Comparison of ENCODE assay signal across 10 cellular contexts in the genomic region with DNA sequence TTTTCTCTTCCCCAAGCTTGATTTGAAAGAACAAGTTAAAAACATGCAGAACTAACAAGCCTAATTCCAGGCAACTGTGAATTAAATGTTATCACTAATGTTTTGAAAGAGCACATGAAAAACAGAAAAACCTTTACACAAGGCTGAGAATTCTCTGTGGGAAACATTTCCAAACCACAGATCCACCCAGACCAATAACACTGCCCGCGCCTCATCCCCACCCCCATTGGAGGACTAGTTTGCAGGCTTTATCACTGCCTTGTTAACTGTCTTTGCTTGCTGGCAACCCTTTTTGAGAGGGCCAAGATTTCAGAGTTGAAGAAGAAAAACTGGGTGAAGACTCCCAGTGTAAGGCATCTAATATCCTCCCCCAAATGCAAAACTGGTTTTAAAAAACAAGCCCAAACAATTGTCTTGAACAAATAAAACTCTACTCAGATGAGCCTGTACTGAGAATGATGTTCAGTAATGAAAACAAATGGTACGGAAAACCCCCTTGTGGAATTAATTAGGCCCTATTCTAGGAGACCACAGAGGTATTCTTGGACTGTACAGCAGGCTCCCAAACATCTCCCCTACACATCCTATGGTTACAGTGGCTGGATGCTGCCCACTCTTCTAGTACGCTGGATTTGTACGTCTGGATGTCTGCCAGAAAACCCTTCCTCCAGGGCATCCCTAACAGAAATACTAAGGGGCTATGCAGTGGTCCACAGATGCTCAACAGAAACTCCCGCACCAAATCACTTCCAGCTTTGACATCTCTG. TPM values are rescaled to one million over a fixed set of nuclear protein-coding genes. Genes with fewer than 3 reads are reported as not detected.
DNase-seq lines count a peak whose midpoint lies in the region; ATAC-seq and TF ChIP-seq lines count a peak whose summit lies in the region.
"Had no signal": no experiment of that assay in that cellular context is flagged by ENCODE, and none has a peak within 500 bp of the region (broad histone marks: within the 10 kb centered on the region; RNA-seq: fewer than 3 reads in every experiment).

No MANE protein-coding gene starts in this region.

- H3K36me3 Mint-ChIP-seq in natural killer cell treated with Interleukin-12 subunit alpha and Interleukin-12 subunit beta and Interleukin-15 and Interleukin-18, amount 100 ng/mL, for 72 hours, result peaks cover 34% of the 10 kb centered on the region
- peaks cover 13% of the 10 kb centered on the region for H3K36me3 Mint-ChIP-seq in Calu3 (ENCODE audit: insufficient read depth, unreplicated experiment)
- H3K36me3 Mint-ChIP-seq in GM23338 (ENCODE audit: low read depth), result peaks cover 46% of the 10 kb centered on the region

- peaks cover 28% of the 10 kb centered on the region for H3K36me3 ChIP-seq in A673 (ENCODE audit: insufficient read depth, low read length, poor library complexity, severe bottlenecking)
- H3K36me3 ChIP-seq in colonic mucosa, result no peaks in the 10 kb centered on the region
- peaks cover 14% of the 10 kb centered on the region for H3K36me3 ChIP-seq in GM23338 (ENCODE audit: insufficient read depth)

- DNase-seq in A673 (ENCODE audit: low spot score) (no peak), NCI-H226 (peak; percentile 26), colonic mucosa (peak; percentile 53), AG08396 (ENCODE audit: low spot score) (no peak), Calu3 (no peak), GM23338 (ENCODE audit: low spot score) (no peak)
- DNase-seq in natural killer cell treated with Interleukin-12 subunit alpha and Interleukin-12 subunit beta and Interleukin-15 and Interleukin-18, amount 100 ng/mL, for 72 hours (ENCODE audit: low spot score), result no peak
- DNase-seq: DMS53, NCI-H748 treated with DMSO at 0.1 percent for 48 hours had no signal

- peaks cover 68% of the 10 kb centered on the region for H3K79me2 ChIP-seq in GM23338 (replicated peaks; ENCODE audit: insufficient read depth)

- H3K4me1 ChIP-seq in A673 (ENCODE audit: insufficient read depth, low read length, poor library complexity, severe bottlenecking) (peaks cover 20% of the 10 kb centered on the region), colonic mucosa (peaks cover 22% of the 10 kb centered on the region), GM23338 (ENCODE audit: insufficient read depth) (peaks cover 10% of the 10 kb centered on the region)

- peak overlapping the region; percentile 60 for H3K4me3 Mint-ChIP-seq in natural killer cell treated with Interleukin-12 subunit alpha and Interleukin-12 subunit beta and Interleukin-15 and Interleukin-18, amount 100 ng/mL, for 72 hours
- H3K4me3 Mint-ChIP-seq in Calu3 (ENCODE audit: low read depth, unreplicated experiment) (no peak overlapping the region), GM23338 (no peak overlapping the region)

- peak overlapping the region; percentile 36 for H3K27ac ChIP-seq in A673 (ENCODE audit: low read depth, low read length, poor library complexity, severe bottlenecking)
- peak overlapping the region; percentile 48 for H3K27ac ChIP-seq in colonic mucosa
- no peak overlapping the region for H3K27ac ChIP-seq in GM23338 (ENCODE audit: low read depth)

- peaks cover 65 to 75% of the 10 kb centered on the region in 2 donors for H3K4me1 Mint-ChIP-seq in natural killer cell treated with Interleukin-12 subunit alpha and Interleukin-12 subunit beta and Interleukin-15 and Interleukin-18, amount 100 ng/mL, for 72 hours (ENCODE audit: low read depth in 2 of 2)
- peaks cover 12% of the 10 kb centered on the region for H3K4me1 Mint-ChIP-seq in Calu3 (ENCODE audit: low read depth, unreplicated experiment)
- peaks cover 37% of the 10 kb centered on the region for H3K4me1 Mint-ChIP-seq in GM23338

- no peaks in the 10 kb centered on the region for H3F3A ChIP-seq in GM23338 (replicated peaks; ENCODE audit: low read depth)

- H4K20me1 ChIP-seq in GM23338 (replicated peaks; ENCODE audit: insufficient read depth), result peaks cover 17% of the 10 kb centered on the region

- H3K9me3 Mint-ChIP-seq in natural killer cell treated with Interleukin-12 subunit alpha and Interleukin-12 subunit beta and Interleukin-15 and Interleukin-18, amount 100 ng/mL, for 72 hours, result no peaks in the 10 kb centered on the region
- no peaks in the 10 kb centered on the region for H3K9me3 Mint-ChIP-seq in Calu3 (ENCODE audit: low read depth, unreplicated experiment)
- no peaks in the 10 kb centered on the region for H3K9me3 Mint-ChIP-seq in GM23338

- H2AFZ ChIP-seq in GM23338, result no peak overlapping the region

- TF ChIP-seq CTCF in A673 (conservative IDR thresholded peaks at IDR 0.05; ENCODE audit: low read depth, low read length) (no peak), colonic mucosa (IDR thresholded peaks at IDR 0.05) (no peak), Calu3 (IDR thresholded peaks at IDR 0.05; ENCODE audit: unreplicated experiment) (no peak), GM23338 (conservative IDR thresholded peaks at IDR 0.05; ENCODE audit: low read depth in 2 of 2) (no peak)

- no peak overlapping the region for H3K4me2 ChIP-seq in GM23338

- CTCF ChIA-PET in A673 (lab: Charles Lee), result no interaction called here
- CTCF ChIA-PET in Calu3 (lab: Charles Lee), result no interaction called here

- peak overlapping the region in 1 of 2 donors; percentile 38 for H3K9ac ChIP-seq in colonic mucosa (ENCODE audit: low read depth in 2 of 2, low read length in 2 of 2)

- intact Hi-C loops in A673 (cut with micrococcal nuclease; ENCODE audit: unreplicated experiment) (no loop called here), colonic mucosa (cut with DNase I) (no loop called here), Calu3 (cut with micrococcal nuclease; ENCODE audit: unreplicated experiment) (no loop called here)

- ATAC-seq in natural killer cell treated with Interleukin-12 subunit alpha and Interleukin-12 subunit beta and Interleukin-15 and Interleukin-18, amount 100 ng/mL, for 72 hours, result no peak
- ATAC-seq in HG03378 (IDR thresholded peaks at IDR 0.05; ENCODE audit: unreplicated experiment) (no peak), GM23338 (no peak)

- BruUV-seq in A673 (replicated peaks; lab: Mats Ljungman, UMichigan), result no TSS peak
- BruUV-seq in Calu3 (replicated peaks; lab: Mats Ljungman, UMichigan), result no TSS peak

- H3K27me3 ChIP-seq in A673 (replicated peaks; ENCODE audit: insufficient read depth, low read depth, low read length, poor library complexity) (no peaks in the 10 kb centered on the region), colonic mucosa (no peaks in the 10 kb centered on the region), GM23338 (ENCODE audit: insufficient read depth) (no peaks in the 10 kb centered on the region)

- H3K27ac Mint-ChIP-seq in natural killer cell treated with Interleukin-12 subunit alpha and Interleukin-12 subunit beta and Interleukin-15 and Interleukin-18, amount 100 ng/mL, for 72 hours, result peak overlapping the region; percentile 64 to 97
- H3K27ac Mint-ChIP-seq in Calu3 (ENCODE audit: unreplicated experiment) (no peak overlapping the region), GM23338 (no peak overlapping the region)

- H3K4me3 ChIP-seq in A673 (ENCODE audit: low read depth, low read length, poor library complexity, severe bottlenecking) (no peak overlapping the region), colonic mucosa (no peak overlapping the region), GM23338 (no peak overlapping the region)

- H3K9me2 ChIP-seq in GM23338 (ENCODE audit: insufficient read depth), result no peaks in the 10 kb centered on the region

- POLR2A ChIA-PET in A673 (lab: Charles Lee; ENCODE audit: low non-redundant PET), result no interaction called here

- no peaks in the 10 kb centered on the region for H3K9me3 ChIP-seq in A673 (ENCODE audit: low read depth, low read length, poor library complexity, severe bottlenecking)
- H3K9me3 ChIP-seq in colonic mucosa, result no peaks in the 10 kb centered on the region

- H3K27me3 Mint-ChIP-seq in natural killer cell treated with Interleukin-12 subunit alpha and Interleukin-12 subunit beta and Interleukin-15 and Interleukin-18, amount 100 ng/mL, for 72 hours, result no peaks in the 10 kb centered on the region
- H3K27me3 Mint-ChIP-seq in Calu3 (ENCODE audit: unreplicated experiment) (no peaks in the 10 kb centered on the region), GM23338 (ENCODE audit: insufficient read depth, low read depth, poor library complexity) (peaks cover 2% of the 10 kb centered on the region)

TF ChIP-seq in GM23338, 12 proteins besides CTCF, POLR2A, EP300 and RAD21 (continues in another document):
- TF ChIP-seq CREB1 (CRISPR knock-in tag; IDR thresholded peaks at IDR 0.05; ENCODE audit: low read depth) (no peak), ETS1 (IDR thresholded peaks at IDR 0.05) (no peak), ZNF331 (CRISPR knock-in tag; IDR thresholded peaks at IDR 0.05; ENCODE audit: low read depth) (no peak), EZH2 (IDR thresholded peaks at IDR 0.05; ENCODE audit: low read depth, unreplicated experiment) (no peak), POLR2AphosphoS5 (IDR thresholded peaks at IDR 0.05; ENCODE audit: low read depth) (no peak), STAT1 (IDR thresholded peaks at IDR 0.05; ENCODE audit: unreplicated experiment) (no peak), EZH2phosphoT487 (IDR thresholded peaks at IDR 0.05; ENCODE audit: unreplicated experiment) (no peak)

RNA-seq across cellular contexts. Expression of gene MAX, which starts 5.8 kb away (rescaled TPM):
- total RNA-seq in A673 (2021) (75.1 and 81.2 TPM in 2 replicates), colonic mucosa (100 to 1,000 TPM in 1 of 2 donors, 10 to 100 TPM in 1; 91.1 to 107 TPM), Calu3 (2022) (83.6 and 85.2 TPM in 2 replicates)
- total RNA-seq in natural killer cell treated with Interleukin-12 subunit alpha and Interleukin-12 subunit beta and Interleukin-15 and Interleukin-18, amount 100 ng/mL, for 72 hours, result 100 to 1,000 TPM; 167 to 171 TPM
- total RNA-seq in GM23338 (2014; rRNA removed; shearing (Covaris generic)), result 25.0 and 31.8 TPM in 2 replicates
- 27.7 and 31.8 TPM in 2 replicates for polyA plus RNA-seq in GM23338 (2016; fragmentation: Nextera tagmentation; extraction: Ambion mirVana)

Comparison
In these comparisons a context has a peak if more than half of its experiments do, and no peak if none do; other contexts are left out.
1. DNase-seq: peak in NCI-H226 (single experiment) and colonic mucosa (single experiment); none in A673 (single experiment), natural killer cell treated with Interleukin-12 subunit alpha and Interleukin-12 subunit beta and Interleukin-15 and Interleukin-18, amount 100 ng/mL, for 72 hours (single experiment), AG08396 (single experiment), Calu3 (single experiment) and GM23338 (single experiment).
2. H3K27ac Mint-ChIP-seq: peak in natural killer cell treated with Interleukin-12 subunit alpha and Interleukin-12 subunit beta and Interleukin-15 and Interleukin-18, amount 100 ng/mL, for 72 hours (2 of 2); none in Calu3 (single experiment) and GM23338 (single experiment).